1 cellular context compared by ENCODE assay signal in the genomic region with DNA sequence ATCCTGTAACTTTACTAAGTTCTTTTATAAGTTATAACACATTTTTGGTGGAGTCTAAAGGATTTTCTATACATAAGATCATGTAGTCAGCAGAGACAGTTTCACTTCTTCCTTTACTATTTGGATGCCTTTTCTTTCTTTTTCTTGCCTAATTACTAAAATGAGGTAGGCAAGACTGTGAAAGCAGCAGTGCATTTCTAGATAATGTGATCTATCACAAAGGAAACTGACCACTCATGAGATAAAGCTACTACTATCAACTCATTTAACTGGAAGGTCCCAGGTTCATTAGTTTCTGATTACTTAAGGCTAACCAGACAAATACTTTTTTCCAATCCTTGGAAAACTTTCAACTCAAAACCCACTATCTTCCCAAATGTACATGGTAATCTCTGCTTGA.
TF ChIP-seq lines count a peak whose summit lies in the region.

No MANE protein-coding gene starts in this region.

TF ChIP-seq in GM12878, 131 proteins besides CTCF, POLR2A, EP300 and RAD21 (continued from another document):
- TF ChIP-seq ATF2 (IDR thresholded peaks at IDR 0.05; ENCODE audit: low read length) (0 out of 2 replicates have a peak, but pooled peaks have one; percentile 15), PML (IDR thresholded peaks at IDR 0.05; ENCODE audit: low read length) (no peak), SMARCA5 (IDR thresholded peaks at IDR 0.05) (0 out of 2 replicates have a peak, but pooled peaks have one; percentile 45), EGR1 (IDR thresholded peaks at IDR 0.05; ENCODE audit: borderline replicate concordance in 1 of 2, low read depth in 2 of 2, low read length in 2 of 2) (no peak), RELB (IDR thresholded peaks at IDR 0.05; ENCODE audit: low read depth) (peak; percentile 72), RUNX3 (IDR thresholded peaks at IDR 0.05; ENCODE audit: low read length) (peak; percentile 9; the same call in 1 of the 2 replicates), ZNF24 (IDR thresholded peaks at IDR 0.05) (peak; percentile 75), DPF2 (IDR thresholded peaks at IDR 0.05) (peak; percentile 76), SREBF2 (IDR thresholded peaks at IDR 0.05; ENCODE audit: low read length) (no peak), CREB1 (IDR thresholded peaks at IDR 0.05; ENCODE audit: low read depth) (no peak), CBFB (IDR thresholded peaks at IDR 0.05; ENCODE audit: low read depth) (no peak), ATF7 (IDR thresholded peaks at IDR 0.05; ENCODE audit: low read depth) (peak; percentile 60), ZSCAN29 (IDR thresholded peaks at IDR 0.05) (no peak), SMAD1 (IDR thresholded peaks at IDR 0.05; ENCODE audit: low read depth, partially characterized antibody) (no peak), RB1 (IDR thresholded peaks at IDR 0.05; ENCODE audit: borderline replicate concordance) (no peak), NFIC (IDR thresholded peaks at IDR 0.05; ENCODE audit: low read depth, low read length) (peak; percentile 31; the same call in 1 of the 2 replicates), GATAD2B (conservative IDR thresholded peaks at IDR 0.05; ENCODE audit: low read depth) (no peak), IKZF2 (IDR thresholded peaks at IDR 0.05) (peak; percentile 76 to 78; a peak in 3 of 4 replicates), SPI1 (IDR thresholded peaks at IDR 0.05; ENCODE audit: borderline replicate concordance, insufficient read depth, low read depth, low read length) (peak; percentile 85), SRF (IDR thresholded peaks at IDR 0.05; ENCODE audit: low read depth in 2 of 2, low read length in 2 of 2) (no peak), CUX1 (IDR thresholded peaks at IDR 0.05; ENCODE audit: insufficient replicate concordance, low read depth, low read length) (peak; percentile 80), MTA2 (IDR thresholded peaks at IDR 0.05; ENCODE audit: low read depth) (peak; percentile 96), EZH2 (IDR thresholded peaks at IDR 0.05; ENCODE audit: borderline replicate concordance, control insufficient read depth, low read depth, low read length) (no peak), ESRRA (IDR thresholded peaks at IDR 0.05; ENCODE audit: low read length) (no peak), SIX5 (IDR thresholded peaks at IDR 0.05; ENCODE audit: low read depth, low read length, severe bottlenecking) (no peak), MEF2B (IDR thresholded peaks at IDR 0.05; ENCODE audit: partially characterized antibody, poor library complexity, severe bottlenecking) (no peak), NBN (IDR thresholded peaks at IDR 0.05) (0 out of 2 replicates have a peak, but pooled peaks have one; percentile 26)
